In genomic region chr17:21280081-21280518, GRCh38 we compare ENCODE assay signal across 8 cellular contexts. TPM values are rescaled to one million over a fixed set of nuclear protein-coding genes. Genes with fewer than 3 reads are reported as not detected.
DNase-seq lines count a peak whose midpoint lies in the region; ATAC-seq and TF ChIP-seq lines count a peak whose summit lies in the region.

No MANE protein-coding gene starts in this region.

- no peak overlapping the region for H3K27ac ChIP-seq in left ventricle myocardium inferior (replicated peaks)

- no peaks in the 10 kb centered on the region for H3K9me3 Mint-ChIP-seq in T-helper 1 cell treated with Interleukin-12 subunit alpha and Interleukin-12 subunit beta and Interleukin-4 antibody, amounts not matched to agents 30 μg/mL and 1 μg/mL, for 36 hours

- intact Hi-C loops in left ventricle myocardium inferior (cut with micrococcal nuclease): loop anchor here (10.0 kb wide), 1 partner anchor 175 kb away; no protein-coding TSS in a partner anchor
- intact Hi-C loops in sciatic nerve (cut with DNase I): no loop called here

- H3K27me3 ChIP-seq in HAP-1 (ENCODE audit: low read depth) (no peaks in the 10 kb centered on the region), left ventricle myocardium inferior (ENCODE audit: low read depth) (no peaks in the 10 kb centered on the region)

- H3K4me1 ChIP-seq in HAP-1 (peaks cover 12% of the 10 kb centered on the region), left ventricle myocardium inferior (peaks cover 52% of the 10 kb centered on the region)

- peaks cover 3% of the 10 kb centered on the region for H3K36me3 Mint-ChIP-seq in T-helper 1 cell treated with Interleukin-12 subunit alpha and Interleukin-12 subunit beta and Interleukin-4 antibody, amounts not matched to agents 30 μg/mL and 1 μg/mL, for 36 hours (ENCODE audit: low read depth)

- DNase-seq in EH (ENCODE audit: low read depth) (peak; percentile 84), HAP-1 (ENCODE audit: low spot score in 2 of 2) (peak; percentile 72 to 92), NCI-H1105 treated with DMSO at 0.1 percent for 48 hours (lab: John Stamatoyannopoulos, UW) (peak; percentile 68), left ventricle myocardium inferior (peak; percentile 84), sciatic nerve (ENCODE audit: low spot score) (peak; percentile 93)
- peak; percentile 78 for DNase-seq in activated naive CD8-positive, alpha-beta T cell treated with anti-CD3 and anti-CD28 coated beads, Interleukin-2, amount 50 U/mL, for 16 hours (ENCODE audit: low read depth, low spot score)

- no peak overlapping the region for H3K4me3 Mint-ChIP-seq in T-helper 1 cell treated with Interleukin-12 subunit alpha and Interleukin-12 subunit beta and Interleukin-4 antibody, amounts not matched to agents 30 μg/mL and 1 μg/mL, for 36 hours

- no peaks in the 10 kb centered on the region; the same call in 1 of the 2 replicates for H3K36me3 ChIP-seq in HAP-1 (replicated peaks)
- no peaks in the 10 kb centered on the region for H3K36me3 ChIP-seq in left ventricle myocardium inferior

- in situ Hi-C loops in HAP-1 (cut with MboI; ENCODE audit: low sequenced_read_pairs): loop anchor here (5.0 to 10.0 kb wide), 2 partner anchors 175 to 232 kb away; no protein-coding TSS in a partner anchor

- peaks cover 6% of the 10 kb centered on the region for H3K27me3 Mint-ChIP-seq in T-helper 1 cell treated with Interleukin-12 subunit alpha and Interleukin-12 subunit beta and Interleukin-4 antibody, amounts not matched to agents 30 μg/mL and 1 μg/mL, for 36 hours (ENCODE audit: low read depth)

- H3K4me3 ChIP-seq in HAP-1: no peak overlapping the region
- no peak overlapping the region for H3K4me3 ChIP-seq in left ventricle myocardium inferior

- peak; percentile 99 for TF ChIP-seq CTCF in left ventricle myocardium inferior (IDR thresholded peaks at IDR 0.05; ENCODE audit: borderline replicate concordance)

- ATAC-seq in sciatic nerve (peak; percentile 62), HG02840 (IDR thresholded peaks at IDR 0.05; ENCODE audit: low FRiP score, unreplicated experiment) (no peak)

- H3K9me3 ChIP-seq in HAP-1 (no peaks in the 10 kb centered on the region), left ventricle myocardium inferior (replicated peaks) (no peaks in the 10 kb centered on the region)

- peak overlapping the region; percentile 37 for H3K27ac Mint-ChIP-seq in T-helper 1 cell treated with Interleukin-12 subunit alpha and Interleukin-12 subunit beta and Interleukin-4 antibody, amounts not matched to agents 30 μg/mL and 1 μg/mL, for 36 hours

- H3K4me1 Mint-ChIP-seq in T-helper 1 cell treated with Interleukin-12 subunit alpha and Interleukin-12 subunit beta and Interleukin-4 antibody, amounts not matched to agents 30 μg/mL and 1 μg/mL, for 36 hours (ENCODE audit: low read depth): peaks cover 30% of the 10 kb centered on the region

RNA-seq across cellular contexts. Expression of gene MAP2K3, which starts 4.4 kb away (rescaled TPM):
- 41.7 TPM for total RNA-seq in left ventricle myocardium inferior
- 42.2 TPM for total RNA-seq in sciatic nerve

RNA-seq across cellular contexts. Expression of gene NATD1, which starts 26.9 kb away (rescaled TPM):
- total RNA-seq in left ventricle myocardium inferior (17.7 TPM), sciatic nerve (9.3 TPM)
